24 cellular contexts compared by ENCODE assay signal in genomic region chr10:18554479-18554878, GRCh38.
"Had no signal": no experiment of that assay in that cellular context is flagged by ENCODE, and none has a peak within 500 bp of the region (broad histone marks: within the 10 kb centered on the region; RNA-seq: fewer than 3 reads in every experiment).

No MANE protein-coding gene starts in this region.

- H2AFZ ChIP-seq: neural progenitor cell had no signal

- H3K4me3 ChIP-seq: gastrocnemius medialis, lung, neural progenitor cell, prostate gland, thoracic aorta, tibial nerve, upper lobe of left lung had no signal

- H3K27ac Mint-ChIP-seq: effector memory CD8-positive, alpha-beta T cell; mesothelial cell of epicardium; naive thymus-derived CD4-positive, alpha-beta T cell; nephron; neural progenitor cell; stimulated activated naive B cell treated with anti-CD40 and anti-IgM and Interleukin-4, amounts not matched to agents 10 μg/mL and 1 μg/mL and 100 μg/mL, for 72 hours; stimulated activated naive CD8-positive, alpha-beta T cell treated with anti-CD3 and anti-CD28 coated beads, Interleukin-15, Interleukin-2, amounts not matched to agents 100 ng/mL and 50 ng/mL, for 24 hours had no signal

- H3K4me3 Mint-ChIP-seq: effector memory CD8-positive, alpha-beta T cell; mesothelial cell of epicardium; naive thymus-derived CD4-positive, alpha-beta T cell; nephron; neural progenitor cell; stimulated activated naive B cell treated with anti-CD40 and anti-IgM and Interleukin-4, amounts not matched to agents 10 μg/mL and 1 μg/mL and 100 μg/mL, for 72 hours; stimulated activated naive CD8-positive, alpha-beta T cell treated with anti-CD3 and anti-CD28 coated beads, Interleukin-15, Interleukin-2, amounts not matched to agents 100 ng/mL and 50 ng/mL, for 24 hours had no signal

- DNase-seq: cortex of kidney; effector memory CD8-positive, alpha-beta T cell; foreskin fibroblast; gastrocnemius medialis; head of caudate nucleus; mesenchymal stem cell; naive thymus-derived CD4-positive, alpha-beta T cell; right cardiac atrium; small intestine; stimulated activated CD4-positive, alpha-beta T cell treated with anti-CD3 and anti-CD28 coated beads, Interleukin-15, amount 100 ng/mL, for 24 hours; stimulated activated CD4-positive, alpha-beta T cell treated with anti-CD3 and anti-CD28 coated beads, Interleukin-2, amount 100 ng/mL, for 48 hours; stimulated activated naive B cell treated with anti-CD40 and anti-IgM and Interleukin-4, amounts not matched to agents 10 μg/mL and 1 μg/mL and 100 μg/mL, for 72 hours; upper lobe of left lung had no signal

- H3K4me2 ChIP-seq: neural progenitor cell had no signal

- ATAC-seq: effector memory CD8-positive, alpha-beta T cell; gastrocnemius medialis; left lobe of liver; naive thymus-derived CD4-positive, alpha-beta T cell; right cardiac atrium; stimulated activated naive B cell treated with anti-CD40 and anti-IgM and Interleukin-4, amounts not matched to agents 10 μg/mL and 1 μg/mL and 100 μg/mL, for 72 hours had no signal

- H3K9ac ChIP-seq: neural progenitor cell had no signal

- H3K27ac ChIP-seq: gastrocnemius medialis, neural progenitor cell, prostate gland, thoracic aorta, tibial nerve, upper lobe of left lung had no signal

- FAIRE-seq: keratinocyte, small intestine, urothelium cell line had no signal

- H3K36me3 ChIP-seq: prostate gland, thoracic aorta had no signal

- H3K9me3 Mint-ChIP-seq: effector memory CD8-positive, alpha-beta T cell; mesothelial cell of epicardium; naive thymus-derived CD4-positive, alpha-beta T cell; nephron; neural progenitor cell; stimulated activated naive B cell treated with anti-CD40 and anti-IgM and Interleukin-4, amounts not matched to agents 10 μg/mL and 1 μg/mL and 100 μg/mL, for 72 hours; stimulated activated naive CD8-positive, alpha-beta T cell treated with anti-CD3 and anti-CD28 coated beads, Interleukin-15, Interleukin-2, amounts not matched to agents 100 ng/mL and 50 ng/mL, for 24 hours had no signal

- H3K27me3 Mint-ChIP-seq: effector memory CD8-positive, alpha-beta T cell; naive thymus-derived CD4-positive, alpha-beta T cell; stimulated activated naive B cell treated with anti-CD40 and anti-IgM and Interleukin-4, amounts not matched to agents 10 μg/mL and 1 μg/mL and 100 μg/mL, for 72 hours; stimulated activated naive CD8-positive, alpha-beta T cell treated with anti-CD3 and anti-CD28 coated beads, Interleukin-15, Interleukin-2, amounts not matched to agents 100 ng/mL and 50 ng/mL, for 24 hours had no signal

- H3K4me1 ChIP-seq: gastrocnemius medialis, neural progenitor cell, prostate gland, tibial nerve, upper lobe of left lung had no signal

- H3K9me3 ChIP-seq: gastrocnemius medialis, prostate gland, thoracic aorta, upper lobe of left lung had no signal

- H3K27me3 ChIP-seq: gastrocnemius medialis, neural progenitor cell, tibial nerve, upper lobe of left lung had no signal

- H3K4me1 Mint-ChIP-seq: mesothelial cell of epicardium; naive thymus-derived CD4-positive, alpha-beta T cell; nephron; neural progenitor cell; stimulated activated naive B cell treated with anti-CD40 and anti-IgM and Interleukin-4, amounts not matched to agents 10 μg/mL and 1 μg/mL and 100 μg/mL, for 72 hours had no signal
